Comparison of ENCODE assay signal across 29 cellular contexts in the genomic region with DNA sequence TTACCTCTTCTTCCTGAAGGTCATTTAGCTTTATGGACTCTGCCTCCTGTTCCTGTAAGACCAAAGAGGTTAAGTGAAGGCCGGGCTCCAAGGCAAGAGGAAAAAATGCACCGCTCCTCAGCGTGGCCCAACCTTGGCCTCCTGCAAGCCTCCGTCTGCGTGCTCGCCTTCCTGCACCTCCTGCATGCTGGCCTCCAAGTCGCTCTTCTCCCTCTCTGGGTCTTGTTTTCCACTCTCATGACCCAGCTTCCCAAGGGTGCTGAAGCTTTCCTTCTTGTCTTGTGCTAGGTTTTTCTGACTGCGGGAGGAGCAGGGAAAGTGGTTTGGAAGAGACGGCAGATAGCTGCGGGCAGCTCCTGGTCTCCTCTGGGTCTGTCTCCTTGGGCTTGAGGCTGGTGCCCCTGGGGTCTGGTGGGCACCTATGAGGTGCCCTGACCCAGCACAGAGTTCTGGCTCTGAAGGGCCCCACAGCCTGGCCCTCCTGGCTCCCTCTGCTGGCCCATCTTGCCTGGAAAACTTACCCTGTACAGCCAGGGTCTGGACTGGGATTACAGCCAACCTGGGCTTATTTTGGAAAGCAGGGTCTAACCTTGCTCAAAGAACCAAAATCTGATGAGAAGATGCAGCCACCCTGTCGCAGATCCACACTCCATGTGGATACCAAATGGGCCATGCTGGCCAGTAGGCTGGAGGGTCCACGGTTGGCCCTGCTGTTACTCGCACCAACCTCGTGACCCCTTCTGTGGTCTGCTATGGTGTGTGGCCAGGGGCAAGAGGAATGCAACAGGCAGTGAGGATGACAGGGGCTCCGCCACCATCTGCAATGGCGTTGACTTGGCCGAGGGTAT. TPM values are rescaled to one million over a fixed set of nuclear protein-coding genes. Genes with fewer than 3 reads are reported as not detected.
DNase-seq lines count a peak whose midpoint lies in the region; ATAC-seq, FAIRE-seq and TF ChIP-seq lines count a peak whose summit lies in the region.
"Had no signal": no experiment of that assay in that cellular context is flagged by ENCODE, and none has a peak within 500 bp of the region (broad histone marks: within the 10 kb centered on the region; RNA-seq: fewer than 3 reads in every experiment).

No MANE protein-coding gene starts in this region.

- H3K4me2 ChIP-seq in HepG2 (ENCODE audit: low read depth, low read length): no peak overlapping the region
- H3K4me2 ChIP-seq: A549, hepatocyte, KMS-11 had no signal

- POLR2A ChIA-PET in HepG2 (lab: Yijun Ruan, JAX): no interaction called here

- H2AFZ ChIP-seq in HepG2 (ENCODE audit: low read length): no peak overlapping the region
- H2AFZ ChIP-seq: hepatocyte had no signal

- H4K20me1 ChIP-seq in HepG2 (ENCODE audit: insufficient read depth, low read length): no peaks in the 10 kb centered on the region

- no peaks in the 10 kb centered on the region for H3K27me3 Mint-ChIP-seq in central memory CD8-positive, alpha-beta T cell
- H3K27me3 Mint-ChIP-seq: CD4-positive, CD25-positive, alpha-beta regulatory T cell had no signal

- TF ChIP-seq EP300 in HepG2 (IDR thresholded peaks at IDR 0.05; ENCODE audit: low read depth in 2 of 2, low read length in 2 of 2): no peak
- TF ChIP-seq EP300 in HepG2 (CRISPR knock-in tag; IDR thresholded peaks at IDR 0.05; ENCODE audit: borderline replicate concordance): no peak

- intact Hi-C loops in heart left ventricle (cut with DNase I) (no loop called here), heart right ventricle (cut with DNase I) (loop anchor here in 1 of 10 donors (5.0 kb wide), 1 partner anchor 259 kb away; no protein-coding TSS in a partner anchor), HepG2 (cut with micrococcal nuclease; ENCODE audit: unreplicated experiment) (no loop called here), aorta (cut with DNase I) (no loop called here)

- H3K79me2 ChIP-seq in HepG2 (ENCODE audit: insufficient read depth, low read length): no peaks in the 10 kb centered on the region
- H3K79me2 ChIP-seq: hepatocyte had no signal

- no TSS peak for BruUV-seq in HepG2 (replicated peaks; lab: Mats Ljungman, UMichigan)

- no peak overlapping the region for H3K4me3 Mint-ChIP-seq in central memory CD8-positive, alpha-beta T cell
- H3K4me3 Mint-ChIP-seq: nephron had no signal

- WGBS in heart left ventricle, 4 donors: 93 to 98% (median 96%) methylated on average over 13 to 17 of the region's 17 CpGs
- 95 to 97% methylated on average over 17 of the region's 17 CpGs for WGBS in heart right ventricle, 2 donors
- 38% methylated on average over 14 of the region's 17 CpGs for WGBS in HepG2 (ENCODE audit: low lambda C conversion rate)
- 97 to 98% methylated on average over 17 of the region's 17 CpGs for WGBS in aorta, 2 donors

- in situ Hi-C loops in HepG2 (cut with HindIII; ENCODE audit: extremely low pct_ligation_motif_present, low pct_unique_long_range_greater_than_20kb): no loop called here

- H3K9ac ChIP-seq in HepG2 (ENCODE audit: insufficient read depth, low read depth, low read length): no peak overlapping the region
- H3K9ac ChIP-seq: KMS-11 had no signal

- H3K9me3 Mint-ChIP-seq in central memory CD8-positive, alpha-beta T cell: no peaks in the 10 kb centered on the region
- H3K9me3 Mint-ChIP-seq: nephron had no signal

- TF ChIP-seq CTCF in heart left ventricle (IDR thresholded peaks at IDR 0.05): no peak
- no peak for TF ChIP-seq CTCF in heart right ventricle (IDR thresholded peaks at IDR 0.05)
- no peak for TF ChIP-seq CTCF in HepG2 (CRISPR knock-in tag; IDR thresholded peaks at IDR 0.05)

- H3K27ac Mint-ChIP-seq in central memory CD8-positive, alpha-beta T cell (ENCODE audit: low read depth): peak overlapping the region; percentile 16
- H3K27ac Mint-ChIP-seq: nephron had no signal

- H3K27ac ChIP-seq in heart left ventricle: peak overlapping the region in 1 of 12 donors; percentile 31
- no peak overlapping the region for H3K27ac ChIP-seq in heart right ventricle
- H3K27ac ChIP-seq in HepG2 (ENCODE audit: extremely low read length, insufficient read depth, low read length): no peak overlapping the region
- no peak overlapping the region for H3K27ac ChIP-seq in aorta (ENCODE audit: low read depth in 1 of 2, low read length in 2 of 2)
- H3K27ac ChIP-seq: A549, hepatocyte, KMS-11, vagina had no signal

- peaks cover 0 to 21% (median 7%) of the 10 kb centered on the region in 12 donors for H3K4me1 ChIP-seq in heart left ventricle
- peaks cover 3 to 16% (median 8%) of the 10 kb centered on the region in 9 donors for H3K4me1 ChIP-seq in heart right ventricle
- no peaks in the 10 kb centered on the region for H3K4me1 ChIP-seq in HepG2 (ENCODE audit: insufficient read depth, low read length)
- no peaks in the 10 kb centered on the region for H3K4me1 ChIP-seq in aorta (ENCODE audit: control insufficient read depth in 1 of 2, insufficient read depth in 2 of 2, low read length in 2 of 2)
- H3K4me1 ChIP-seq: A549 had no signal

- H3K36me3 Mint-ChIP-seq in central memory CD8-positive, alpha-beta T cell (ENCODE audit: insufficient read depth): peaks cover 39% of the 10 kb centered on the region

- H3K36me3 ChIP-seq in heart left ventricle: peaks cover 0 to 12% (median 0%) of the 10 kb centered on the region in 9 donors
- peaks cover 0 to 4% (median 0%) of the 10 kb centered on the region in 9 donors for H3K36me3 ChIP-seq in heart right ventricle
- H3K36me3 ChIP-seq in HepG2 (replicated peaks in 1 of 2; ENCODE audit: control insufficient read depth in 1 of 2, insufficient read depth in 2 of 2, low read length in 2 of 2): no peaks in the 10 kb centered on the region
- no peaks in the 10 kb centered on the region for H3K36me3 ChIP-seq in aorta (ENCODE audit: control insufficient read depth in 1 of 2, insufficient read depth in 2 of 2, low read length in 1 of 2)
- H3K36me3 ChIP-seq: vagina had no signal

- peak in 3 of 5 donors; percentile 15 to 25 (median 20) for DNase-seq in heart left ventricle
- no peak for DNase-seq in heart right ventricle
- DNase-seq in central memory CD8-positive, alpha-beta T cell (ENCODE audit: low spot score in 2 of 2): no peak
- no peak for DNase-seq in HepG2 (ENCODE audit: low spot score)
- DNase-seq in aorta: peak; percentile 28 to 37
- DNase-seq in NCI-H2081 (lab: John Stamatoyannopoulos, UW): no peak
- no peak for DNase-seq in NOMO-1 treated with DMSO at 0.1 percent for 48 hours (lab: John Stamatoyannopoulos, UW; ENCODE audit: unreplicated experiment)
- DNase-seq: activated CD4-positive, alpha-beta T cell treated with anti-CD3 and anti-CD28 coated beads, Interleukin-2, amount 50 U/mL, for 4 hours; activated naive CD4-positive, alpha-beta T cell; amniotic stem cell; CD4-positive, CD25-positive, alpha-beta regulatory T cell; DMS153; HCEC 1CT; mesenchymal stem cell; NCI-H2081 treated with DMSO at 0.1 percent for 48 hours; NCI-H510A; NK-92 treated with Interleukin-12 subunit alpha and Interleukin-12 subunit beta, amount 100 ng/mL, for 24 hours; RPMI8226; stimulated activated CD4-positive, alpha-beta T cell treated with anti-CD3 and anti-CD28 coated beads, Interleukin-12 subunit alpha, Interleukin-12 subunit beta, amount 100 ng/mL, for 4 hours; stimulated activated CD8-positive, alpha-beta memory T cell treated with anti-CD3 and anti-CD28 coated beads, Interleukin-4, amount 100 ng/mL, for 48 hours; substantia nigra had no signal

- no peak for TF ChIP-seq RAD21 in HepG2 (CRISPR knock-in tag; IDR thresholded peaks at IDR 0.05)

- ATAC-seq in heart left ventricle (no peak), heart right ventricle (no peak), HepG2 (peak; percentile 19; the same call in 1 of the 3 replicates), aorta (ENCODE audit: low FRiP score) (no peak), HG02870 (IDR thresholded peaks at IDR 0.05; ENCODE audit: unreplicated experiment) (no peak)
- ATAC-seq in central memory CD8-positive, alpha-beta T cell (replicated peaks; ENCODE audit: extremely low read depth, poor library complexity, severe bottlenecking): no peak

- H3K27me3 ChIP-seq in heart left ventricle (no peaks in the 10 kb centered on the region), heart right ventricle (no peaks in the 10 kb centered on the region), HepG2 (ENCODE audit: control insufficient read depth in 1 of 2, insufficient read depth in 2 of 2, low read length in 2 of 2) (peaks cover 10 to 37% of the 10 kb centered on the region in 2 experiments), aorta (ENCODE audit: control insufficient read depth in 1 of 2, insufficient read depth in 2 of 2, low read length in 1 of 2) (no peaks in the 10 kb centered on the region)
- H3K27me3 ChIP-seq: hepatocyte, vagina had no signal

- no peaks in the 10 kb centered on the region for H3K4me1 Mint-ChIP-seq in central memory CD8-positive, alpha-beta T cell
- H3K4me1 Mint-ChIP-seq: nephron had no signal

- CTCF ChIA-PET in HepG2 (lab: Yijun Ruan, JAX; ENCODE audit: low intra/inter-chr PET ratio, low total read pairs): no interaction called here

- no peak for TF ChIP-seq POLR2A in heart left ventricle (IDR thresholded peaks at IDR 0.05)
- no peak for TF ChIP-seq POLR2A in HepG2 (IDR thresholded peaks at IDR 0.05; ENCODE audit: insufficient read depth in 1 of 2, low read depth in 2 of 2, low read length in 2 of 2)

- H3K4me3 ChIP-seq in heart left ventricle (no peak overlapping the region), heart right ventricle (no peak overlapping the region), HepG2 (replicated peaks in 1 of 3; ENCODE audit: insufficient read depth in 1 of 3, low read depth in 2 of 3, low read length in 3 of 3) (no peak overlapping the region), aorta (ENCODE audit: low read length in 2 of 2) (no peak overlapping the region)
- H3K4me3 ChIP-seq: A549, hepatocyte, vagina had no signal

- no peak for FAIRE-seq in HepG2 (lab: Jason Lieb, UNC)
- FAIRE-seq: A549, GM12892, keratinocyte had no signal

- H3K9me3 ChIP-seq in heart left ventricle (no peaks in the 10 kb centered on the region), heart right ventricle (no peaks in the 10 kb centered on the region), HepG2 (ENCODE audit: low read length) (peaks cover 11% of the 10 kb centered on the region), aorta (ENCODE audit: control insufficient read depth, low read length) (no peaks in the 10 kb centered on the region)
- H3K9me3 ChIP-seq: A549, vagina had no signal

RNA-seq across cellular contexts. Expression of a gene that starts 5.2 kb away (rescaled TPM):
- total RNA-seq in heart left ventricle (1 to 10 TPM in 1 of 9 donors, under 1 TPM in 7, not detected in 1; 0.07 to 3.1 (median 0.43) TPM), heart right ventricle (under 1 TPM; 0.15 to 0.80 (median 0.23) TPM), HepG2 (2016; rRNA removed; fragmentation: Illumina TruSeq; extraction: Trizol) (not detected in 2 replicates), aorta (1 to 10 TPM; 2.1 to 3.5 TPM)
- polyA plus RNA-seq in heart left ventricle (under 1 TPM; 0.15 to 0.18 TPM), heart right ventricle (under 1 TPM; 0.09 to 0.37 TPM), HepG2 (2011; rRNA removed) (0.01 TPM in 1 of 2 replicates, not detected in the other), aorta (under 1 TPM; 0.13 to 0.43 TPM)
- total RNA-seq in HepG2 (2016; cell fraction: cytosol; rRNA removed; fragmentation: Illumina TruSeq; extraction: Trizol; ENCODE audit: low read depth): not detected in 2 replicates
- not detected in 2 replicates for total RNA-seq in HepG2 (2016; cell fraction: insoluble cytoplasmic fraction; rRNA removed; fragmentation: Illumina TruSeq; extraction: Trizol)
- not detected in 2 replicates for total RNA-seq in HepG2 (2016; cell fraction: membrane; rRNA removed; fragmentation: Illumina TruSeq; extraction: Trizol)
- total RNA-seq in HepG2 (2016; cell fraction: nucleus; rRNA removed; fragmentation: Illumina TruSeq; extraction: Trizol): not detected in 2 replicates
- polyA plus RNA-seq in HepG2 (2011; cell fraction: cytosol; rRNA removed): not detected in 2 replicates
- 0.03 TPM in 1 of 2 replicates, not detected in the other for polyA plus RNA-seq in HepG2 (2011; cell fraction: nucleus; rRNA removed)
- not detected in 2 replicates for polyA plus RNA-seq in HepG2 (2012)
- not detected in 2 replicates for polyA plus RNA-seq in HepG2 (2016; cell fraction: cytosol; fragmentation: Illumina TruSeq; extraction: Trizol; ENCODE audit: low read depth)
- not detected in 2 replicates for polyA plus RNA-seq in HepG2 (2016; cell fraction: insoluble cytoplasmic fraction; fragmentation: Illumina TruSeq; extraction: Trizol; ENCODE audit: low read depth)
- not detected in 2 replicates for polyA plus RNA-seq in HepG2 (2016; cell fraction: membrane; fragmentation: Illumina TruSeq; extraction: Trizol; ENCODE audit: low read depth)
- polyA plus RNA-seq in HepG2 (2016; cell fraction: nucleus; fragmentation: Illumina TruSeq; extraction: Trizol; ENCODE audit: insufficient read depth, low read depth): not detected in 2 replicates
- 1.9 TPM in 1 of 2 replicates, not detected in the other for polyA minus RNA-seq in HepG2 (2011; rRNA and poly(A)+ RNA removed; ENCODE audit: low replicate concordance)
- polyA minus RNA-seq in HepG2 (2011; cell fraction: cytosol; rRNA and poly(A)+ RNA removed): not detected in 2 replicates
- polyA minus RNA-seq in HepG2 (2011; cell fraction: nucleus; rRNA and poly(A)+ RNA removed): 0.13 TPM in 1 of 2 replicates, not detected in the other
- total RNA-seq: vagina had no signal
- polyA plus RNA-seq: keratinocyte had no signal

Comparison
In these comparisons a context has a peak if more than half of its experiments do, and no peak if none do; other contexts are left out.
1. DNase-seq: peak in heart left ventricle (3 of 5) and aorta (2 of 2); none in heart right ventricle (0 of 2), central memory CD8-positive, alpha-beta T cell (0 of 2), HepG2 (single experiment), NCI-H2081 (0 of 2) and NOMO-1 treated with DMSO at 0.1 percent for 48 hours (single experiment).